ENCODE assay signal across 8 cellular contexts in genomic region chr1:226548281-226549093, GRCh38. TPM values are rescaled to one million over a fixed set of nuclear protein-coding genes. Genes with fewer than 3 reads are reported as not detected.
DNase-seq lines count a peak whose midpoint lies in the region; ATAC-seq and TF ChIP-seq lines count a peak whose summit lies in the region.

Gene STUM, plus strand, starts transcription at chr1:226548764. Its CDS starts 141 bp downstream, at chr1:226548905.

- H3K36me3 ChIP-seq in smooth muscle cell (ENCODE audit: low read depth) = no peaks in the 10 kb centered on the region

- DNase-seq in NCI-H2171 treated with DMSO at 0.1 percent for 48 hours (lab: John Stamatoyannopoulos, UW) = peak; percentile 27
- no peak for DNase-seq in NCI-H2171 (lab: John Stamatoyannopoulos, UW)
- peak; percentile 63 for DNase-seq in NCI-H510A treated with DMSO at 0.1 percent for 48 hours (lab: John Stamatoyannopoulos, UW)
- peak; percentile 67 for DNase-seq in astrocyte of the hippocampus (ENCODE audit: low read depth, low spot score)
- DNase-seq in iPS-NIHi11 (ENCODE audit: low spot score) = peak; percentile 80
- DNase-seq in smooth muscle cell (lab: John Stamatoyannopoulos, UW; ENCODE audit: unreplicated experiment) = no peak
- DNase-seq in effector CD4-positive, alpha-beta T cell = no peak

- H2AFZ ChIP-seq in smooth muscle cell (ENCODE audit: low read depth) = no peak within 1 kb of the TSS

- no peaks in the 10 kb centered on the region for H3K9me3 ChIP-seq in smooth muscle cell (replicated peaks; ENCODE audit: low read depth)

- H3K27me3 ChIP-seq in smooth muscle cell (ENCODE audit: low read depth) = peaks cover 54% of the 10 kb centered on the region

- no peak for TF ChIP-seq CTCF in smooth muscle cell (IDR thresholded peaks at IDR 0.05; ENCODE audit: borderline replicate concordance, insufficient read depth, poor library complexity, severe bottlenecking)

- peaks cover 10% of the 10 kb centered on the region for H3K4me1 ChIP-seq in smooth muscle cell (ENCODE audit: low read depth)

- H3K4me3 ChIP-seq in smooth muscle cell = peak within 1 kb of the TSS; percentile 53

- H3K79me2 ChIP-seq in smooth muscle cell (ENCODE audit: low read depth) = no peaks in the 10 kb centered on the region

- 3% methylated on average over 20 of the region's 82 CpGs for WGBS in smooth muscle cell (ENCODE audit: low lambda C conversion rate)

- H3K27ac ChIP-seq in smooth muscle cell (ENCODE audit: low read depth) = no peak within 1 kb of the TSS

- H3F3A ChIP-seq in smooth muscle cell (ENCODE audit: low read depth) = no peaks in the 10 kb centered on the region

- no peaks in the 10 kb centered on the region for H4K20me1 ChIP-seq in smooth muscle cell (ENCODE audit: low read depth)

- no peak within 1 kb of the TSS for H3K9ac ChIP-seq in smooth muscle cell (ENCODE audit: low read depth)

- ATAC-seq in HG03175 (IDR thresholded peaks at IDR 0.05; ENCODE audit: unreplicated experiment) = no peak

- H3K4me2 ChIP-seq in smooth muscle cell = peak within 1 kb of the TSS; percentile 92

RNA-seq across cellular contexts. Expression of gene STUM, which starts in this region (rescaled TPM):
- total RNA-seq in smooth muscle cell = 0.04 TPM in 1 of 2 replicates, not detected in the other
- not detected in 2 replicates for polyA plus RNA-seq in smooth muscle cell

Comparison
In these comparisons a context has a peak if more than half of its experiments do, and no peak if none do; other contexts are left out.
1. DNase-seq: peak in NCI-H2171 treated with DMSO at 0.1 percent for 48 hours (single experiment), NCI-H510A treated with DMSO at 0.1 percent for 48 hours (single experiment), astrocyte of the hippocampus (single experiment) and iPS-NIHi11 (single experiment); none in NCI-H2171 (single experiment), smooth muscle cell (single experiment) and effector CD4-positive, alpha-beta T cell (single experiment).